Comparison of ENCODE assay signal across 10 cellular contexts in the genomic region with DNA sequence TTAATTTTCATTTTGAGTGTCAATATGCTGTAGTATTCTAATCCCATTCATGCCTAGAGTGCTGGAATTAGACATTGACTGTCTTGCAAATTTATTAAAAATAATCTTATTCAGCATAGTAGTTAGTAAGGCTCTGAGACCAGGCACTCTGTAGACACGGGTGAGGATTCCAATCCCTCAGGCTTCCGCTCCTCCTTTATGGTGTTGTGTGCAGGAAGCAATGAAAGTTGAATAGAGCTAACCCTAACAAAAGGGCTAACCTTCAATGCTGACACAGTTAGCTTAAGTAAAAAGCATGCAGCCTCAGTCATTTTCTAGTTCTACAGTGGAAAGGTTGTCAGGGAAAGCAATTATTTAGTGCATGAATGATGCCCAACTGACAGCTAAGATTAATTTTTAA.
DNase-seq lines count a peak whose midpoint lies in the region; ATAC-seq and TF ChIP-seq lines count a peak whose summit lies in the region.
"Had no signal": no experiment of that assay in that cellular context is flagged by ENCODE, and none has a peak within 500 bp of the region (broad histone marks: within the 10 kb centered on the region; RNA-seq: fewer than 3 reads in every experiment).

No MANE protein-coding gene starts in this region.

- H3K4me1 Mint-ChIP-seq in activated CD4-positive, alpha-beta T cell treated with anti-CD3 and anti-CD28 coated beads, Interleukin-2, amount 10 ng/mL, durations not matched to agents 7 days and 5 days, result peaks cover 64% of the 10 kb centered on the region
- H3K4me1 Mint-ChIP-seq in activated CD8-positive, alpha-beta T cell treated with anti-CD3 and anti-CD28 coated beads for 36 hours (ENCODE audit: low read depth), result peaks cover 50% of the 10 kb centered on the region

- peak overlapping the region; percentile 98 for H3K27ac Mint-ChIP-seq in activated CD4-positive, alpha-beta T cell treated with anti-CD3 and anti-CD28 coated beads, Interleukin-2, amount 10 ng/mL, durations not matched to agents 7 days and 5 days
- H3K27ac Mint-ChIP-seq in activated CD8-positive, alpha-beta T cell treated with anti-CD3 and anti-CD28 coated beads for 36 hours, result peak overlapping the region; percentile 98

- no peaks in the 10 kb centered on the region for H3K27me3 Mint-ChIP-seq in activated CD4-positive, alpha-beta T cell treated with anti-CD3 and anti-CD28 coated beads, Interleukin-2, amount 10 ng/mL, durations not matched to agents 7 days and 5 days
- no peaks in the 10 kb centered on the region for H3K27me3 Mint-ChIP-seq in activated CD8-positive, alpha-beta T cell treated with anti-CD3 and anti-CD28 coated beads for 36 hours

- H3K9me3 ChIP-seq in right lobe of liver, result no peaks in the 10 kb centered on the region

- CTCF ChIA-PET in activated CD4-positive, alpha-beta T cell treated with anti-CD3 and anti-CD28 coated beads, Interleukin-2, amount 10 ng/mL, durations not matched to agents 7 days and 5 days (lab: Charles Lee), result interaction anchor here (0.6 to 1.4 kb wide), 7 partner anchors 8 to 91 kb away, joined by 3 read pairs; no protein-coding TSS in a partner anchor
- CTCF ChIA-PET in activated CD8-positive, alpha-beta T cell treated with anti-CD3 and anti-CD28 coated beads for 36 hours (lab: Charles Lee), result interaction anchor here (0.8 to 4.1 kb wide), 9 partner anchors 13 to 111 kb away, joined by 3 to 25 read pairs (median 4); no protein-coding TSS in a partner anchor

- no peaks in the 10 kb centered on the region for H3K27me3 ChIP-seq in right lobe of liver

- no peak for TF ChIP-seq POLR2A in right lobe of liver (IDR thresholded peaks at IDR 0.05)

- intact Hi-C loops in activated CD8-positive, alpha-beta T cell treated with anti-CD3 and anti-CD28 coated beads for 36 hours (cut with micrococcal nuclease), result no loop called here
- intact Hi-C loops in right lobe of liver (cut with DNase I), result no loop called here

- H3K27ac ChIP-seq in right lobe of liver, result peak overlapping the region; percentile 52 to 82 (median 63)
- H3K27ac ChIP-seq in temporal lobe (ENCODE audit: low read depth, low read length), result peak overlapping the region; percentile 69

- no peak for DNase-seq in activated CD4-positive, alpha-beta T cell treated with anti-CD3 and anti-CD28 coated beads, Interleukin-2, amount 10 ng/mL, durations not matched to agents 7 days and 5 days
- no peak for DNase-seq in activated CD4-positive, alpha-beta T cell treated with anti-CD3 and anti-CD28 coated beads for 4 hours
- no peak for DNase-seq in activated CD8-positive, alpha-beta T cell treated with anti-CD3 and anti-CD28 coated beads for 36 hours
- DNase-seq in right lobe of liver (no peak), NCI-H1105 (lab: John Stamatoyannopoulos, UW) (no peak)
- DNase-seq: activated CD8-positive, alpha-beta memory T cell treated with anti-CD3 and anti-CD28 coated beads, Interleukin-2, amount 50 U/mL, for 4 hours; head of caudate nucleus had no signal

- peak overlapping the region; percentile 13 to 52 (median 50) for H3K4me3 ChIP-seq in right lobe of liver

- H3K9me3 Mint-ChIP-seq in activated CD4-positive, alpha-beta T cell treated with anti-CD3 and anti-CD28 coated beads, Interleukin-2, amount 10 ng/mL, durations not matched to agents 7 days and 5 days, result peaks cover 3% of the 10 kb centered on the region
- no peaks in the 10 kb centered on the region for H3K9me3 Mint-ChIP-seq in activated CD8-positive, alpha-beta T cell treated with anti-CD3 and anti-CD28 coated beads for 36 hours

- POLR2A ChIA-PET in activated CD4-positive, alpha-beta T cell treated with anti-CD3 and anti-CD28 coated beads, Interleukin-2, amount 10 ng/mL, durations not matched to agents 7 days and 5 days (lab: Charles Lee), result no interaction called here
- POLR2A ChIA-PET in activated CD8-positive, alpha-beta T cell treated with anti-CD3 and anti-CD28 coated beads for 36 hours (lab: Charles Lee), result interaction anchor here (1.0 to 7.2 kb wide), 10 partner anchors 10 to 111 kb away, joined by 3 to 69 read pairs (median 21); no protein-coding TSS in a partner anchor

- H3K4me1 ChIP-seq in right lobe of liver, result no peaks in the 10 kb centered on the region

- peaks cover 51% of the 10 kb centered on the region for H3K36me3 Mint-ChIP-seq in activated CD4-positive, alpha-beta T cell treated with anti-CD3 and anti-CD28 coated beads, Interleukin-2, amount 10 ng/mL, durations not matched to agents 7 days and 5 days (ENCODE audit: low read depth)
- peaks cover 61% of the 10 kb centered on the region for H3K36me3 Mint-ChIP-seq in activated CD8-positive, alpha-beta T cell treated with anti-CD3 and anti-CD28 coated beads for 36 hours (ENCODE audit: low read depth)

- H3K4me3 Mint-ChIP-seq in activated CD4-positive, alpha-beta T cell treated with anti-CD3 and anti-CD28 coated beads, Interleukin-2, amount 10 ng/mL, durations not matched to agents 7 days and 5 days, result peak overlapping the region; percentile 97
- H3K4me3 Mint-ChIP-seq in activated CD8-positive, alpha-beta T cell treated with anti-CD3 and anti-CD28 coated beads for 36 hours, result peak overlapping the region; percentile 99

- no peaks in the 10 kb centered on the region for H3K36me3 ChIP-seq in right lobe of liver

- ATAC-seq in activated CD8-positive, alpha-beta T cell treated with anti-CD3 and anti-CD28 coated beads for 36 hours, result no peak
- ATAC-seq in right lobe of liver (peak in 3 of 4 donors; percentile 8 to 44 (median 12)), GM21786 (IDR thresholded peaks at IDR 0.05; ENCODE audit: unreplicated experiment) (no peak), GM19351 (IDR thresholded peaks at IDR 0.05; ENCODE audit: unreplicated experiment) (no peak)

- TF ChIP-seq CTCF in activated CD8-positive, alpha-beta T cell treated with anti-CD3 and anti-CD28 coated beads for 36 hours (IDR thresholded peaks at IDR 0.05), result no peak
- TF ChIP-seq CTCF in right lobe of liver (IDR thresholded peaks at IDR 0.05), result no peak

- 27% methylated on average over 2 of the region's 2 CpGs for WGBS in right lobe of liver (ENCODE audit: insufficient coverage, low coverage, low lambda C conversion rate, missing lambda C conversion rate)

Comparison
In these comparisons a context has a peak if more than half of its experiments do, and no peak if none do; other contexts are left out.
1. ATAC-seq: peak in right lobe of liver (3 of 4); none in activated CD8-positive, alpha-beta T cell treated with anti-CD3 and anti-CD28 coated beads for 36 hours (single experiment), GM21786 (single experiment) and GM19351 (single experiment).